ENCODE assay signal across 8 cellular contexts in genomic region chr1:77888071-77888428, GRCh38. TPM values are rescaled to one million over a fixed set of nuclear protein-coding genes. Genes with fewer than 3 reads are reported as not detected.
DNase-seq lines count a peak whose midpoint lies in the region; ATAC-seq and TF ChIP-seq lines count a peak whose summit lies in the region.

No MANE protein-coding gene starts in this region.

- H3K36me3 ChIP-seq in psoas muscle (ENCODE audit: insufficient read depth in 1 of 2, low read depth in 1 of 2) = peaks cover 0 to 20% of the 10 kb centered on the region in 2 donors

- intact Hi-C loops in activated T-helper 1 cell treated with anti-CD3 and anti-CD28 coated beads, Interleukin-12 subunit alpha, Interleukin-12 subunit beta, Interleukin-2, Interleukin-4 antibody, amounts not matched to agents 30 ng/mL and 10 ng/mL and 1 ng/mL, durations not matched to agents 14 hours and 24 hours and 36 hours (cut with micrococcal nuclease) = no loop called here
- intact Hi-C loops in left cardiac atrium (cut with DNase I) = loop anchor here (2.0 to 10.0 kb wide), 2 partner anchors 53 to 55 kb away; no protein-coding TSS in a partner anchor
- intact Hi-C loops in psoas muscle (cut with DNase I) = loop anchor here (1.0 to 2.0 kb wide), 2 partner anchors 55 kb away; no protein-coding TSS in a partner anchor

- no peak for DNase-seq in stimulated activated naive CD8-positive, alpha-beta T cell treated with anti-CD3 and anti-CD28 coated beads, Interleukin-15, Interleukin-2, amounts not matched to agents 100 U/mL and 50 U/mL, for 24 hours
- no peak for DNase-seq in activated T-helper 1 cell treated with anti-CD3 and anti-CD28 coated beads, Interleukin-12 subunit alpha, Interleukin-12 subunit beta, Interleukin-2, Interleukin-4 antibody, amounts not matched to agents 30 ng/mL and 10 ng/mL and 1 ng/mL, durations not matched to agents 14 hours and 24 hours and 36 hours (ENCODE audit: low spot score)
- no peak for DNase-seq in left cardiac atrium
- DNase-seq in psoas muscle = no peak
- no peak for DNase-seq in DMS53 treated with DMSO at 0.1 percent for 48 hours (lab: John Stamatoyannopoulos, UW; ENCODE audit: unreplicated experiment)
- DNase-seq in GM10266 (ENCODE audit: extremely low spot score) = no peak

- peak overlapping the region; percentile 100 for H3K27ac ChIP-seq in psoas muscle

- ATAC-seq in stimulated activated naive CD8-positive, alpha-beta T cell treated with anti-CD3 and anti-CD28 coated beads, Interleukin-15, Interleukin-2, amounts not matched to agents 100 U/mL and 50 U/mL, for 24 hours = no peak
- peak; percentile 70 to 80 for ATAC-seq in left cardiac atrium
- peak; percentile 54 to 70 (median 65) for ATAC-seq in psoas muscle
- ATAC-seq in GM19324 (IDR thresholded peaks at IDR 0.05; ENCODE audit: low FRiP score, unreplicated experiment) = no peak

- peaks cover 24% of the 10 kb centered on the region for H3K4me1 ChIP-seq in psoas muscle

- no peak overlapping the region for H3K27ac Mint-ChIP-seq in stimulated activated naive CD8-positive, alpha-beta T cell treated with anti-CD3 and anti-CD28 coated beads, Interleukin-15, Interleukin-2, amounts not matched to agents 100 ng/mL and 50 ng/mL, for 24 hours
- no peak overlapping the region for H3K27ac Mint-ChIP-seq in activated T-helper 1 cell treated with anti-CD3 and anti-CD28 coated beads, Interleukin-12 subunit alpha, Interleukin-12 subunit beta, Interleukin-2, Interleukin-4 antibody, amounts not matched to agents 30 ng/mL and 10 ng/mL and 1 ng/mL, durations not matched to agents 14 hours and 24 hours and 36 hours

- peaks cover 25% of the 10 kb centered on the region for H3K27me3 Mint-ChIP-seq in stimulated activated naive CD8-positive, alpha-beta T cell treated with anti-CD3 and anti-CD28 coated beads, Interleukin-15, Interleukin-2, amounts not matched to agents 100 ng/mL and 50 ng/mL, for 24 hours
- H3K27me3 Mint-ChIP-seq in activated T-helper 1 cell treated with anti-CD3 and anti-CD28 coated beads, Interleukin-12 subunit alpha, Interleukin-12 subunit beta, Interleukin-2, Interleukin-4 antibody, amounts not matched to agents 30 ng/mL and 10 ng/mL and 1 ng/mL, durations not matched to agents 14 hours and 24 hours and 36 hours (ENCODE audit: insufficient read depth) = peaks cover 28% of the 10 kb centered on the region

- no peaks in the 10 kb centered on the region for H3K27me3 ChIP-seq in psoas muscle (ENCODE audit: insufficient read depth in 3 of 3, low read length in 2 of 3)

- H3K9me3 Mint-ChIP-seq in stimulated activated naive CD8-positive, alpha-beta T cell treated with anti-CD3 and anti-CD28 coated beads, Interleukin-15, Interleukin-2, amounts not matched to agents 100 ng/mL and 50 ng/mL, for 24 hours = no peaks in the 10 kb centered on the region
- no peaks in the 10 kb centered on the region for H3K9me3 Mint-ChIP-seq in activated T-helper 1 cell treated with anti-CD3 and anti-CD28 coated beads, Interleukin-12 subunit alpha, Interleukin-12 subunit beta, Interleukin-2, Interleukin-4 antibody, amounts not matched to agents 30 ng/mL and 10 ng/mL and 1 ng/mL, durations not matched to agents 14 hours and 24 hours and 36 hours

- TF ChIP-seq CTCF in psoas muscle (IDR thresholded peaks at IDR 0.05) (no peak), GM10266 (IDR thresholded peaks at IDR 0.05; ENCODE audit: control insufficient read depth, insufficient read depth, low read depth, missing control alignments) (no peak)

- peaks cover 4% of the 10 kb centered on the region for H3K4me1 Mint-ChIP-seq in stimulated activated naive CD8-positive, alpha-beta T cell treated with anti-CD3 and anti-CD28 coated beads, Interleukin-15, Interleukin-2, amounts not matched to agents 100 ng/mL and 50 ng/mL, for 24 hours (ENCODE audit: low read depth)
- peaks cover 5% of the 10 kb centered on the region for H3K4me1 Mint-ChIP-seq in activated T-helper 1 cell treated with anti-CD3 and anti-CD28 coated beads, Interleukin-12 subunit alpha, Interleukin-12 subunit beta, Interleukin-2, Interleukin-4 antibody, amounts not matched to agents 30 ng/mL and 10 ng/mL and 1 ng/mL, durations not matched to agents 14 hours and 24 hours and 36 hours (ENCODE audit: low read depth)

- peak overlapping the region; percentile 88 for H3K4me3 ChIP-seq in psoas muscle

- WGBS in psoas muscle, 3 donors = 4 to 7% (median 6%) methylated on average over 7 to 11 of the region's 11 CpGs

- peak overlapping the region; percentile 70 for H3K4me3 Mint-ChIP-seq in stimulated activated naive CD8-positive, alpha-beta T cell treated with anti-CD3 and anti-CD28 coated beads, Interleukin-15, Interleukin-2, amounts not matched to agents 100 ng/mL and 50 ng/mL, for 24 hours
- H3K4me3 Mint-ChIP-seq in activated T-helper 1 cell treated with anti-CD3 and anti-CD28 coated beads, Interleukin-12 subunit alpha, Interleukin-12 subunit beta, Interleukin-2, Interleukin-4 antibody, amounts not matched to agents 30 ng/mL and 10 ng/mL and 1 ng/mL, durations not matched to agents 14 hours and 24 hours and 36 hours = peak overlapping the region; percentile 55

- no peaks in the 10 kb centered on the region for H3K9me3 ChIP-seq in psoas muscle

- H3K36me3 Mint-ChIP-seq in stimulated activated naive CD8-positive, alpha-beta T cell treated with anti-CD3 and anti-CD28 coated beads, Interleukin-15, Interleukin-2, amounts not matched to agents 100 ng/mL and 50 ng/mL, for 24 hours (ENCODE audit: low read depth) = peaks cover 9% of the 10 kb centered on the region
- peaks cover 2% of the 10 kb centered on the region for H3K36me3 Mint-ChIP-seq in activated T-helper 1 cell treated with anti-CD3 and anti-CD28 coated beads, Interleukin-12 subunit alpha, Interleukin-12 subunit beta, Interleukin-2, Interleukin-4 antibody, amounts not matched to agents 30 ng/mL and 10 ng/mL and 1 ng/mL, durations not matched to agents 14 hours and 24 hours and 36 hours (ENCODE audit: low read depth)

RNA-seq across cellular contexts. Expression of gene NEXN, which starts 0.4 kb away (rescaled TPM):
- total RNA-seq in activated T-helper 1 cell treated with anti-CD3 and anti-CD28 coated beads, Interleukin-12 subunit alpha, Interleukin-12 subunit beta, Interleukin-2, Interleukin-4 antibody, amounts not matched to agents 30 ng/mL and 10 ng/mL and 1 ng/mL, durations not matched to agents 14 hours and 24 hours and 36 hours = 0.24 and 0.31 TPM in 2 replicates
- total RNA-seq in left cardiac atrium = 100 to 1,000 TPM; 218 to 235 TPM
- 100 to 1,000 TPM; 161 to 541 (median 362) TPM for total RNA-seq in psoas muscle
- polyA plus RNA-seq in psoas muscle = 100 to 1,000 TPM in 2 of 3 donors, 10 to 100 TPM in 1; 31.6 to 497 (median 321) TPM

Comparison
In these comparisons a context has a peak if more than half of its experiments do, and no peak if none do; other contexts are left out.
1. ATAC-seq: peak in left cardiac atrium (2 of 2) and psoas muscle (4 of 4); none in stimulated activated naive CD8-positive, alpha-beta T cell treated with anti-CD3 and anti-CD28 coated beads, Interleukin-15, Interleukin-2, amounts not matched to agents 100 U/mL and 50 U/mL, for 24 hours (single experiment) and GM19324 (single experiment).
2. RNA of gene NEXN, which starts 0.4 kb away (total RNA-seq): 161 to 541 TPM in psoas muscle and 218 to 235 TPM in left cardiac atrium; 0.24 to 0.31 TPM in activated T-helper 1 cell treated with anti-CD3 and anti-CD28 coated beads, Interleukin-12 subunit alpha, Interleukin-12 subunit beta, Interleukin-2, Interleukin-4 antibody, amounts not matched to agents 30 ng/mL and 10 ng/mL and 1 ng/mL, durations not matched to agents 14 hours and 24 hours and 36 hours; every median in the first group is over 100 times any median in the second.